In the genomic region with DNA sequence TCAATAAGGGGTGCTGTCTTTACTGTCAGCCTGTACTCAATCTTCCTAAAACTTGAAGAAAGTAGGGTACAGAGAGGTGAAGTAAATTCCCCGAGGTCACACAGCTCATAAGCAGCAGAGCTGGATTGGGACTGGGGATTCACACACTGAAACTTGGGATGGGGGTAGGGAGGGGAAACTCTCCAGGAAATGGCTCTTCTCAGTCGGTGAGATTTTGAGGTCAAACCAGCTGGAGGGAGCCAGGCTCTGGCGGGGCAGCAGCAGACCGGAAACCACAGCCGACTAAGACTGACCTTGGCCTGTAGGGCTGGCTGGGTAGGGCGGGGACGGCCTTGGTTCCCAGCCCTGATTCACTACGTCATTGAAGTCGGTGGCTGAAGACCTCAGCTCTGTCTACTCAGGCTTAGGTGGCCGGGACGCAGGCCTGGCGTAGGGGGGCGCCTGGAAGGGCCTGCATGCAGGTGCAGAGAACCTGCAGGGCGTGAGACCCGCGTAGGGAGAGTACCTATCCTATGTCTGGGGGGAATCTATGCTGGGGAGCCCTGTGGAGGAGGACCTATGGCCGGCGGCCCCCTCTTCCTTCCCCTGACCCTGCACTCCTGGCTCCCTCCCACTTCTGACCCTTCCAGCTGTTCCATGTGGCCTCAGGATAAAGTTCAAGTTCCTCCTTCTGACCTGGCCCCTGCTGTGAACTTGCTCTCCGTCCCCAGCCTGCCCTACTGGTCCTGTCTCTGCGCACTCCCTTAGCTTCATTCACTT, we compare ENCODE assay signal across 1 cellular context.
TF ChIP-seq lines count a peak whose summit lies in the region.

No MANE protein-coding gene starts in this region.

TF ChIP-seq in HepG2, 621 proteins besides CTCF, POLR2A, EP300 and RAD21 (continued from another document and continues in another):
- TF ChIP-seq, protein P1, sequence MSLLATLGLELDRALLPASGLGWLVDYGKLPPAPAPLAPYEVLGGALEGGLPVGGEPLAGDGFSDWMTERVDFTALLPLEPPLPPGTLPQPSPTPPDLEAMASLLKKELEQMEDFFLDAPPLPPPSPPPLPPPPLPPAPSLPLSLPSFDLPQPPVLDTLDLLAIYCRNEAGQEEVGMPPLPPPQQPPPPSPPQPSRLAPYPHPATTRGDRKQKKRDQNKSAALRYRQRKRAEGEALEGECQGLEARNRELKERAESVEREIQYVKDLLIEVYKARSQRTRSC (CRISPR knock-in tag; IDR thresholded peaks at IDR 0.05; ENCODE audit: low read depth): no peak
- TF ChIP-seq ZNF350 (CRISPR knock-in tag; IDR thresholded peaks at IDR 0.05; ENCODE audit: borderline replicate concordance, low read depth): no peak; the same call in 1 of the 2 replicates
- TF ChIP-seq ZNF792 (CRISPR knock-in tag; IDR thresholded peaks at IDR 0.05): no peak
- peak; percentile 69; the same call in 1 of the 2 replicates for TF ChIP-seq CBX5 (CRISPR knock-in tag; IDR thresholded peaks at IDR 0.05; ENCODE audit: borderline replicate concordance)
- no peak for TF ChIP-seq ZBTB1 (CRISPR knock-in tag; IDR thresholded peaks at IDR 0.05; ENCODE audit: borderline replicate concordance)
- TF ChIP-seq ELF4 (CRISPR knock-in tag; IDR thresholded peaks at IDR 0.05; ENCODE audit: borderline replicate concordance): no peak
- TF ChIP-seq TARDBP (CRISPR knock-in tag; IDR thresholded peaks at IDR 0.05): no peak
- TF ChIP-seq ZNF569 (CRISPR knock-in tag; IDR thresholded peaks at IDR 0.05; ENCODE audit: borderline replicate concordance): no peak
- TF ChIP-seq IKZF1 (IDR thresholded peaks at IDR 0.05): no peak
- no peak; the same call in 1 of the 2 replicates for TF ChIP-seq NRL (CRISPR knock-in tag; IDR thresholded peaks at IDR 0.05; ENCODE audit: borderline replicate concordance)
- peak; percentile 64; the same call in 1 of the 2 replicates for TF ChIP-seq ZNF589 (CRISPR knock-in tag; conservative IDR thresholded peaks at IDR 0.05)
- peak; percentile 72 for TF ChIP-seq HDAC2 (CRISPR knock-in tag; IDR thresholded peaks at IDR 0.05)
- no peak for TF ChIP-seq ZNF10 (CRISPR knock-in tag; IDR thresholded peaks at IDR 0.05; ENCODE audit: borderline replicate concordance, low read depth)
- no peak for TF ChIP-seq ZNF33A (CRISPR knock-in tag; IDR thresholded peaks at IDR 0.05; ENCODE audit: borderline replicate concordance)
- peak; percentile 65; the same call in 1 of the 2 replicates for TF ChIP-seq ZSCAN25 (CRISPR knock-in tag; IDR thresholded peaks at IDR 0.05)
- TF ChIP-seq HMG20B (CRISPR knock-in tag; conservative IDR thresholded peaks at IDR 0.05): peak; percentile 63; the same call in 1 of the 2 replicates
- no peak for TF ChIP-seq ZNF839 (CRISPR knock-in tag; IDR thresholded peaks at IDR 0.05; ENCODE audit: borderline replicate concordance)
- no peak; the same call in 1 of the 2 replicates for TF ChIP-seq ZNF780A (CRISPR knock-in tag; IDR thresholded peaks at IDR 0.05)
- TF ChIP-seq ELF3 (CRISPR knock-in tag; IDR thresholded peaks at IDR 0.05): peak; percentile 90
- peak; percentile 51; the same call in 1 of the 2 replicates for TF ChIP-seq FOXO1 (CRISPR knock-in tag; IDR thresholded peaks at IDR 0.05)
- TF ChIP-seq ZKSCAN8 (CRISPR knock-in tag; IDR thresholded peaks at IDR 0.05; ENCODE audit: borderline replicate concordance): peak; percentile 43; the same call in 1 of the 2 replicates
- TF ChIP-seq ZSCAN31 (CRISPR knock-in tag; IDR thresholded peaks at IDR 0.05; ENCODE audit: low read depth): no peak
- no peak for TF ChIP-seq SMYD3 (CRISPR knock-in tag; IDR thresholded peaks at IDR 0.05)
- no peak for TF ChIP-seq KLF6 (CRISPR knock-in tag; IDR thresholded peaks at IDR 0.05)
- no peak for TF ChIP-seq CERS6 (CRISPR knock-in tag; IDR thresholded peaks at IDR 0.05)
- TF ChIP-seq NFIC (IDR thresholded peaks at IDR 0.05; ENCODE audit: low read length): no peak
- peak in 1 of 2 experiments; percentile 82 for TF ChIP-seq NR2F1 (CRISPR knock-in tag; IDR thresholded peaks at IDR 0.05)
- TF ChIP-seq ZNF687 (CRISPR knock-in tag; IDR thresholded peaks at IDR 0.05): peak; percentile 83
- no peak for TF ChIP-seq NR3C1 (CRISPR knock-in tag; IDR thresholded peaks at IDR 0.05)
- TF ChIP-seq MBNL3 (CRISPR knock-in tag; conservative IDR thresholded peaks at IDR 0.05): no peak
- peak; percentile 83 for TF ChIP-seq NR2C2 (CRISPR knock-in tag; IDR thresholded peaks at IDR 0.05; ENCODE audit: borderline replicate concordance)
- TF ChIP-seq ZNF562 (CRISPR knock-in tag; IDR thresholded peaks at IDR 0.05; ENCODE audit: borderline replicate concordance): no peak
- peak; percentile 82 for TF ChIP-seq ZNF331 (CRISPR knock-in tag; IDR thresholded peaks at IDR 0.05)
- no peak for TF ChIP-seq HNF1A (IDR thresholded peaks at IDR 0.05; ENCODE audit: low read depth)
- TF ChIP-seq HNF1A (CRISPR knock-in tag; IDR thresholded peaks at IDR 0.05; ENCODE audit: borderline replicate concordance): no peak
- TF ChIP-seq KDM3A (CRISPR knock-in tag; IDR thresholded peaks at IDR 0.05; ENCODE audit: low read depth): peak; percentile 50; the same call in 1 of the 2 replicates
- no peak for TF ChIP-seq CHD4 (IDR thresholded peaks at IDR 0.05; ENCODE audit: borderline replicate concordance, low read length)
- no peak for TF ChIP-seq ZNF496 (CRISPR knock-in tag; IDR thresholded peaks at IDR 0.05; ENCODE audit: insufficient replicate concordance)
- TF ChIP-seq, protein P2, sequence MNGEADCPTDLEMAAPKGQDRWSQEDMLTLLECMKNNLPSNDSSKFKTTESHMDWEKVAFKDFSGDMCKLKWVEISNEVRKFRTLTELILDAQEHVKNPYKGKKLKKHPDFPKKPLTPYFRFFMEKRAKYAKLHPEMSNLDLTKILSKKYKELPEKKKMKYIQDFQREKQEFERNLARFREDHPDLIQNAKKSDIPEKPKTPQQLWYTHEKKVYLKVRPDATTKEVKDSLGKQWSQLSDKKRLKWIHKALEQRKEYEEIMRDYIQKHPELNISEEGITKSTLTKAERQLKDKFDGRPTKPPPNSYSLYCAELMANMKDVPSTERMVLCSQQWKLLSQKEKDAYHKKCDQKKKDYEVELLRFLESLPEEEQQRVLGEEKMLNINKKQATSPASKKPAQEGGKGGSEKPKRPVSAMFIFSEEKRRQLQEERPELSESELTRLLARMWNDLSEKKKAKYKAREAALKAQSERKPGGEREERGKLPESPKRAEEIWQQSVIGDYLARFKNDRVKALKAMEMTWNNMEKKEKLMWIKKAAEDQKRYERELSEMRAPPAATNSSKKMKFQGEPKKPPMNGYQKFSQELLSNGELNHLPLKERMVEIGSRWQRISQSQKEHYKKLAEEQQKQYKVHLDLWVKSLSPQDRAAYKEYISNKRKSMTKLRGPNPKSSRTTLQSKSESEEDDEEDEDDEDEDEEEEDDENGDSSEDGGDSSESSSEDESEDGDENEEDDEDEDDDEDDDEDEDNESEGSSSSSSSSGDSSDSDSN (CRISPR knock-in tag; IDR thresholded peaks at IDR 0.05): peak; percentile 62
- TF ChIP-seq MTF2 (CRISPR knock-in tag; IDR thresholded peaks at IDR 0.05; ENCODE audit: borderline replicate concordance): no peak; the same call in 1 of the 2 replicates
- no peak for TF ChIP-seq RCOR2 (CRISPR knock-in tag; IDR thresholded peaks at IDR 0.05)
- peak; percentile 13; the same call in 1 of the 2 replicates for TF ChIP-seq ZNF281 (CRISPR knock-in tag; IDR thresholded peaks at IDR 0.05; ENCODE audit: borderline replicate concordance)
- TF ChIP-seq RARA (CRISPR knock-in tag; IDR thresholded peaks at IDR 0.05): peak; percentile 96
- TF ChIP-seq ZNF644 (CRISPR knock-in tag; IDR thresholded peaks at IDR 0.05; ENCODE audit: low read depth): 0 out of 2 replicates have a peak, but pooled peaks have one; percentile 20
- TF ChIP-seq ETV5 (CRISPR knock-in tag; IDR thresholded peaks at IDR 0.05; ENCODE audit: borderline replicate concordance): peak; percentile 98
- peak in 1 of 2 experiments; percentile 70; a peak in 1 of 4 replicates for TF ChIP-seq HMGXB4 (CRISPR knock-in tag; IDR thresholded peaks at IDR 0.05; ENCODE audit: borderline replicate concordance in 1 of 2, low read depth in 1 of 2)
